19 cellular contexts compared by ENCODE assay signal in genomic region chr18:47658498-47658897, GRCh38.
DNase-seq lines count a peak whose midpoint lies in the region; ATAC-seq and TF ChIP-seq lines count a peak whose summit lies in the region.
"Had no signal": no experiment of that assay in that cellular context is flagged by ENCODE, and none has a peak within 500 bp of the region (broad histone marks: within the 10 kb centered on the region; RNA-seq: fewer than 3 reads in every experiment).

No MANE protein-coding gene starts in this region.

- H3K4me3 Mint-ChIP-seq in GM23338, result no peak overlapping the region
- H3K4me3 Mint-ChIP-seq in neural progenitor cell, result no peak overlapping the region
- H3K4me3 Mint-ChIP-seq in activated naive CD4-positive, alpha-beta T cell treated with anti-CD3 and anti-CD28 coated beads for 36 hours, result no peak overlapping the region
- H3K4me3 Mint-ChIP-seq: CD8-positive, alpha-beta T cell; IgD-negative memory B cell had no signal

- H3K36me3 ChIP-seq in GM23338 (ENCODE audit: insufficient read depth) (no peaks in the 10 kb centered on the region), WERI-Rb-1 (no peaks in the 10 kb centered on the region), neural progenitor cell (no peaks in the 10 kb centered on the region), spleen (no peaks in the 10 kb centered on the region)

- H3K4me3 ChIP-seq in GM23338 (no peak overlapping the region), WERI-Rb-1 (ENCODE audit: low read depth, low read length) (no peak overlapping the region), neural progenitor cell (no peak overlapping the region), spleen (no peak overlapping the region)
- H3K4me3 ChIP-seq: A549, GM23248 had no signal

- H3K27me3 Mint-ChIP-seq in GM23338 (ENCODE audit: insufficient read depth, low read depth, poor library complexity), result no peaks in the 10 kb centered on the region
- peaks cover 3% of the 10 kb centered on the region for H3K27me3 Mint-ChIP-seq in neural progenitor cell (ENCODE audit: insufficient read depth, low read depth)
- H3K27me3 Mint-ChIP-seq in activated naive CD4-positive, alpha-beta T cell treated with anti-CD3 and anti-CD28 coated beads for 36 hours (ENCODE audit: low read depth), result peaks cover 9% of the 10 kb centered on the region

- H3K27ac Mint-ChIP-seq in GM23338 (no peak overlapping the region), neural progenitor cell (no peak overlapping the region)
- H3K27ac Mint-ChIP-seq in activated naive CD4-positive, alpha-beta T cell treated with anti-CD3 and anti-CD28 coated beads for 36 hours, result no peak overlapping the region
- H3K27ac Mint-ChIP-seq: CD8-positive, alpha-beta T cell; IgD-negative memory B cell had no signal

- TF ChIP-seq CTCF in C4-2B (conservative IDR thresholded peaks at IDR 0.05) (peak; percentile 10; the same call in 1 of the 2 replicates), GM23338 (conservative IDR thresholded peaks at IDR 0.05; ENCODE audit: low read depth in 2 of 2) (peak; percentile 50 to 66), WERI-Rb-1 (IDR thresholded peaks at IDR 0.05; ENCODE audit: low read depth, low read length) (peak; percentile 47), neural progenitor cell (IDR thresholded peaks at IDR 0.05) (peak; percentile 14), spleen (IDR thresholded peaks at IDR 0.05 in 8 of 11, conservative IDR thresholded peaks at IDR 0.05 in 3 of 11) (no peak)

- H3K4me1 Mint-ChIP-seq in GM23338 (peaks cover 5% of the 10 kb centered on the region), neural progenitor cell (no peaks in the 10 kb centered on the region)
- H3K4me1 Mint-ChIP-seq in activated naive CD4-positive, alpha-beta T cell treated with anti-CD3 and anti-CD28 coated beads for 36 hours (ENCODE audit: low read depth), result no peaks in the 10 kb centered on the region

- H3K9me3 ChIP-seq in WERI-Rb-1 (ENCODE audit: severe bottlenecking) (peaks cover 12% of the 10 kb centered on the region), neural progenitor cell (ENCODE audit: low read depth) (no peaks in the 10 kb centered on the region), spleen (peaks cover 0 to 11% (median 3%) of the 10 kb centered on the region in 8 donors)
- H3K9me3 ChIP-seq: A549 had no signal

- intact Hi-C loops in spleen (cut with DNase I; ENCODE audit: low total_unique reads), result no loop called here
- intact Hi-C loops in activated naive CD4-positive, alpha-beta T cell treated with anti-CD3 and anti-CD28 coated beads for 36 hours (cut with micrococcal nuclease), result no loop called here

- peaks cover 7% of the 10 kb centered on the region for H3K36me3 Mint-ChIP-seq in GM23338 (ENCODE audit: low read depth)
- H3K36me3 Mint-ChIP-seq in neural progenitor cell, result no peaks in the 10 kb centered on the region
- H3K36me3 Mint-ChIP-seq in activated naive CD4-positive, alpha-beta T cell treated with anti-CD3 and anti-CD28 coated beads for 36 hours (ENCODE audit: low read depth), result no peaks in the 10 kb centered on the region
- H3K36me3 Mint-ChIP-seq: CD8-positive, alpha-beta T cell; IgD-negative memory B cell had no signal

- H3K4me1 ChIP-seq in GM23338 (ENCODE audit: insufficient read depth) (no peaks in the 10 kb centered on the region), neural progenitor cell (no peaks in the 10 kb centered on the region), spleen (no peaks in the 10 kb centered on the region)
- H3K4me1 ChIP-seq: A549 had no signal

- H3K27me3 ChIP-seq in GM23338 (ENCODE audit: insufficient read depth) (no peaks in the 10 kb centered on the region), WERI-Rb-1 (ENCODE audit: insufficient read depth, low read depth, severe bottlenecking) (no peaks in the 10 kb centered on the region), neural progenitor cell (no peaks in the 10 kb centered on the region), spleen (replicated peaks in 1 of 7) (peaks cover 0 to 13% (median 0%) of the 10 kb centered on the region in 7 donors)

- TF ChIP-seq POLR2A in spleen (IDR thresholded peaks at IDR 0.05), result no peak

- H4K20me1 ChIP-seq in GM23338 (replicated peaks; ENCODE audit: insufficient read depth) (no peaks in the 10 kb centered on the region), neural progenitor cell (ENCODE audit: low read depth) (no peaks in the 10 kb centered on the region)

- H3K27ac ChIP-seq in C4-2B (no peak overlapping the region), GM23338 (ENCODE audit: low read depth) (no peak overlapping the region), WERI-Rb-1 (no peak overlapping the region), neural progenitor cell (no peak overlapping the region), spleen (no peak overlapping the region)
- H3K27ac ChIP-seq: 22Rv1, A549, GM23248 had no signal

- H3F3A ChIP-seq in GM23338 (replicated peaks; ENCODE audit: low read depth) (no peaks in the 10 kb centered on the region), neural progenitor cell (ENCODE audit: low read depth) (no peaks in the 10 kb centered on the region)

- no peak overlapping the region for H2AFZ ChIP-seq in GM23338
- H2AFZ ChIP-seq in neural progenitor cell (replicated peaks), result no peak overlapping the region
- H2AFZ ChIP-seq: GM23248 had no signal

- H3K9me3 Mint-ChIP-seq in GM23338 (peaks cover 22% of the 10 kb centered on the region), neural progenitor cell (no peaks in the 10 kb centered on the region)
- H3K9me3 Mint-ChIP-seq in activated naive CD4-positive, alpha-beta T cell treated with anti-CD3 and anti-CD28 coated beads for 36 hours, result peaks cover 8% of the 10 kb centered on the region

- CTCF ChIA-PET in activated naive CD4-positive, alpha-beta T cell treated with anti-CD3 and anti-CD28 coated beads for 36 hours (lab: Charles Lee), result no interaction called here

- no peaks in the 10 kb centered on the region for H3K79me2 ChIP-seq in GM23338 (replicated peaks; ENCODE audit: insufficient read depth)
- H3K79me2 ChIP-seq in neural progenitor cell (ENCODE audit: low read depth), result no peaks in the 10 kb centered on the region

- H3K4me2 ChIP-seq in GM23338 (no peak overlapping the region), neural progenitor cell (no peak overlapping the region)
- H3K4me2 ChIP-seq: A549 had no signal

- peaks cover 10% of the 10 kb centered on the region for H3K9me2 ChIP-seq in GM23338 (ENCODE audit: insufficient read depth)

- no peak overlapping the region for H3K9ac ChIP-seq in neural progenitor cell
- H3K9ac ChIP-seq: GM23248 had no signal

- ATAC-seq in GM23338, result no peak
- ATAC-seq: A549; CD8-positive, alpha-beta T cell; HepG2 had no signal

- DNase-seq in GM23338 (ENCODE audit: low spot score) (no peak), WERI-Rb-1 (no peak), neural progenitor cell (ENCODE audit: low spot score) (no peak), spleen (no peak), DMS79 treated with DMSO at 0.1 percent for 48 hours (lab: John Stamatoyannopoulos, UW) (no peak)
- DNase-seq in activated naive CD4-positive, alpha-beta T cell treated with anti-CD3 and anti-CD28 coated beads for 36 hours, result no peak
- DNase-seq: AML-193; Calu3; CD8-positive, alpha-beta T cell; DND-41; GM23248; H7; Karpas-422; KBM-7 had no signal

- 70 to 91% (median 79%) methylated on average over 2 of the region's 2 CpGs for WGBS in spleen, 5 donors

TF ChIP-seq in GM23338, 12 proteins besides CTCF, POLR2A, EP300 and RAD21:
- TF ChIP-seq, protein P1, sequence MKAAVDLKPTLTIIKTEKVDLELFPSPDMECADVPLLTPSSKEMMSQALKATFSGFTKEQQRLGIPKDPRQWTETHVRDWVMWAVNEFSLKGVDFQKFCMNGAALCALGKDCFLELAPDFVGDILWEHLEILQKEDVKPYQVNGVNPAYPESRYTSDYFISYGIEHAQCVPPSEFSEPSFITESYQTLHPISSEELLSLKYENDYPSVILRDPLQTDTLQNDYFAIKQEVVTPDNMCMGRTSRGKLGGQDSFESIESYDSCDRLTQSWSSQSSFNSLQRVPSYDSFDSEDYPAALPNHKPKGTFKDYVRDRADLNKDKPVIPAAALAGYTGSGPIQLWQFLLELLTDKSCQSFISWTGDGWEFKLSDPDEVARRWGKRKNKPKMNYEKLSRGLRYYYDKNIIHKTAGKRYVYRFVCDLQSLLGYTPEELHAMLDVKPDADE (IDR thresholded peaks at IDR 0.05), result no peak
- TF ChIP-seq JUNB (IDR thresholded peaks at IDR 0.05; ENCODE audit: unreplicated experiment), result no peak
- no peak for TF ChIP-seq POLR2AphosphoS5 (IDR thresholded peaks at IDR 0.05; ENCODE audit: low read depth)
- TF ChIP-seq EZH2 (IDR thresholded peaks at IDR 0.05; ENCODE audit: low read depth, unreplicated experiment), result no peak

Comparison
In these comparisons a context has a peak if more than half of its experiments do, and no peak if none do; other contexts are left out.
1. CTCF ChIP-seq: peak in C4-2B (single experiment), GM23338 (2 of 2), WERI-Rb-1 (single experiment) and neural progenitor cell (single experiment); none in spleen (0 of 11).